20 cellular contexts compared by ENCODE assay signal in the genomic region with DNA sequence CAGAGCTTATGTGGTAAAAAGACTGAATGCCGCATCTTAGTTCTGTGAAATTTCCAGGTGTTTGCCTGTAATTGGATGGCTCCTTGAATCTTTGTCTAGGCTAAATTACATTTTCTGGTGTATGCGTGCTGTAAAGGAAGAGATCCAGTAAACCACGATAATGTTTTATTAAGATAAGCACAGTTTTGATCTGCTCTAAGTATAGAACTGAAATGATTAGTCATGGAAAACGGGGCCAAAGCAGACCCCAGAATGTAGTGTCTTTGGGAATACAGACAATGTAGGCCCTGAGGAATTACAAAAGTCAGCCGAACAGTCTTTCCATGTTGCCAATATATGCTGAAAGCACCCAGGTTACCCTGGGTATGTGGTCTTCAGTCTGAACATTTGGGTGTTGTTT.
DNase-seq lines count a peak whose midpoint lies in the region; ATAC-seq, FAIRE-seq and TF ChIP-seq lines count a peak whose summit lies in the region.
"Had no signal": no experiment of that assay in that cellular context is flagged by ENCODE, and none has a peak within 500 bp of the region (broad histone marks: within the 10 kb centered on the region; RNA-seq: fewer than 3 reads in every experiment).

No MANE protein-coding gene starts in this region.

- no peaks in the 10 kb centered on the region for H3K79me2 ChIP-seq in K562 (ENCODE audit: control insufficient read depth, insufficient read depth, low read length)

- no peaks in the 10 kb centered on the region for H3K9me3 Mint-ChIP-seq in mesothelial cell of epicardium
- H3K9me3 Mint-ChIP-seq: activated naive CD4-positive, alpha-beta T cell treated with anti-CD3 and anti-CD28 coated beads, Interleukin-2, amount 50 U/mL, for 72 hours; naive thymus-derived CD4-positive, alpha-beta T cell; stimulated activated naive CD8-positive, alpha-beta T cell treated with anti-CD3 and anti-CD28 coated beads, Interleukin-15, Interleukin-2, amounts not matched to agents 100 ng/mL and 50 ng/mL, for 24 hours had no signal

- DNase-seq in K562 (ENCODE audit: extremely low read depth in 1 of 4, low spot score in 3 of 4), result no peak
- no peak for DNase-seq in mesothelial cell of epicardium (ENCODE audit: low spot score in 2 of 2, unreplicated experiment in 2 of 2)
- no peak for DNase-seq in stomach
- DNase-seq in stimulated activated CD4-positive, alpha-beta T cell treated with anti-CD3 and anti-CD28 coated beads, Interleukin-1b, Interleukin-23, amount 100 ng/mL, for 48 hours, result no peak
- no peak for DNase-seq in NCI-H1694 treated with DMSO at 0.1 percent for 48 hours (lab: John Stamatoyannopoulos, UW)
- no peak for DNase-seq in NCI-H510A treated with DMSO at 0.1 percent for 48 hours (lab: John Stamatoyannopoulos, UW)
- DNase-seq in colonic mucosa, result no peak
- DNase-seq: activated CD4-positive, alpha-beta T cell treated with anti-CD3 and anti-CD28 coated beads for 4 hours; cortex of kidney; HCEC 1CT; hippocampal formation; naive thymus-derived CD4-positive, alpha-beta T cell; NCI-H2171; ovary; stimulated activated CD4-positive, alpha-beta T cell treated with anti-CD3 and anti-CD28 coated beads, Interleukin-2, amount 100 ng/mL, for 48 hours had no signal

- BruUV-seq in K562 (replicated peaks; lab: Mats Ljungman, UMichigan), result no TSS peak

- H3K4me3 Mint-ChIP-seq in mesothelial cell of epicardium, result no peak overlapping the region
- H3K4me3 Mint-ChIP-seq: naive thymus-derived CD4-positive, alpha-beta T cell; stimulated activated naive CD8-positive, alpha-beta T cell treated with anti-CD3 and anti-CD28 coated beads, Interleukin-15, Interleukin-2, amounts not matched to agents 100 ng/mL and 50 ng/mL, for 24 hours had no signal

- H3K4me1 Mint-ChIP-seq in mesothelial cell of epicardium, result peaks cover 58% of the 10 kb centered on the region

- peak overlapping the region; percentile 32 for H3K27ac Mint-ChIP-seq in mesothelial cell of epicardium
- H3K27ac Mint-ChIP-seq: activated naive CD4-positive, alpha-beta T cell treated with anti-CD3 and anti-CD28 coated beads, Interleukin-2, amount 50 U/mL, for 72 hours; naive thymus-derived CD4-positive, alpha-beta T cell; stimulated activated naive CD8-positive, alpha-beta T cell treated with anti-CD3 and anti-CD28 coated beads, Interleukin-15, Interleukin-2, amounts not matched to agents 100 ng/mL and 50 ng/mL, for 24 hours had no signal

- POLR2A ChIA-PET in K562 (lab: Yijun Ruan, JAX), result no interaction called here

- intact Hi-C loops in K562 (cut with micrococcal nuclease) (no loop called here), stomach (cut with DNase I; ENCODE audit: low total_unique reads) (no loop called here), colonic mucosa (cut with DNase I) (no loop called here)

- TF ChIP-seq RAD21 in K562 (CRISPR knock-in tag; conservative IDR thresholded peaks at IDR 0.05 in 1 of 2, IDR thresholded peaks at IDR 0.05 in 1 of 2), result no peak

- H3K27me3 Mint-ChIP-seq in mesothelial cell of epicardium (ENCODE audit: low read depth), result no peaks in the 10 kb centered on the region
- H3K27me3 Mint-ChIP-seq: naive thymus-derived CD4-positive, alpha-beta T cell; stimulated activated naive CD8-positive, alpha-beta T cell treated with anti-CD3 and anti-CD28 coated beads, Interleukin-15, Interleukin-2, amounts not matched to agents 100 ng/mL and 50 ng/mL, for 24 hours had no signal

- H3K4me3 ChIP-seq in BLaER1 treated with 17β-estradiol and CSF1 and Interleukin-3, amounts not matched to agents 10 nM and 100 nM, result no peak overlapping the region
- no peak overlapping the region for H3K4me3 ChIP-seq in K562
- H3K4me3 ChIP-seq in stomach, result peak overlapping the region in 1 of 4 donors; percentile 30
- H3K4me3 ChIP-seq in colonic mucosa, result no peak overlapping the region
- H3K4me3 ChIP-seq: ovary had no signal

- no peaks in the 10 kb centered on the region for H3K9me1 ChIP-seq in K562 (ENCODE audit: control insufficient read depth, insufficient read depth, low read length)

- no peak overlapping the region for H3K27ac ChIP-seq in BLaER1 treated with 17β-estradiol and CSF1 and Interleukin-3, amounts not matched to agents 10 nM and 100 nM
- H3K27ac ChIP-seq in K562 (ENCODE audit: extremely low read depth, low read depth, low read length) (no peak overlapping the region), stomach (peak overlapping the region in 4 of 5 donors; percentile 80 to 93 (median 88)), colonic mucosa (no peak overlapping the region)
- H3K27ac ChIP-seq: ovary had no signal

- TF ChIP-seq POLR2A in K562 (conservative IDR thresholded peaks at IDR 0.05) (no peak), stomach (IDR thresholded peaks at IDR 0.05) (no peak)

- 39% methylated on average over 5 of the region's 5 CpGs for WGBS in K562 (ENCODE audit: insufficient coverage, low coverage, missing lambda C conversion rate)
- 19 to 37% (median 27%) methylated on average over 5 of the region's 5 CpGs for WGBS in stomach, 5 donors

- peak overlapping the region in 7 of 11 experiments; percentile 13 to 44 (median 32); a peak in 8 of 22 replicates for H3K4me2 ChIP-seq in BLaER1 treated with 17β-estradiol and CSF1 and Interleukin-3, amounts not matched to agents 10 nM and 100 nM
- no peak overlapping the region for H3K4me2 ChIP-seq in K562 (ENCODE audit: insufficient read depth, low read length)

- no peak for TF ChIP-seq EP300 in K562 (IDR thresholded peaks at IDR 0.05; ENCODE audit: low read length)
- TF ChIP-seq EP300 in stomach (IDR thresholded peaks at IDR 0.05), result no peak

- ATAC-seq in K562, result no peak
- ATAC-seq: activated naive CD4-positive, alpha-beta T cell treated with anti-CD3 and anti-CD28 coated beads, Interleukin-2, amount 50 U/mL, for 72 hours; naive thymus-derived CD4-positive, alpha-beta T cell had no signal

- peak; percentile 48 for FAIRE-seq in K562 (lab: Jason Lieb, UNC)
- FAIRE-seq: endometrium, GM18507 had no signal

- peaks cover 0 to 52% (median 26%) of the 10 kb centered on the region in 10 experiments; a peak in 13 of 20 replicates for H3K4me1 ChIP-seq in BLaER1 treated with 17β-estradiol and CSF1 and Interleukin-3, amounts not matched to agents 10 nM and 100 nM
- H3K4me1 ChIP-seq in K562 (replicated peaks in 1 of 2; ENCODE audit: control insufficient read depth in 2 of 2, insufficient read depth in 2 of 2, low read length in 2 of 2) (peaks cover 0 to 5% of the 10 kb centered on the region in 2 experiments; a peak in 2 of 5 replicates), stomach (peaks cover 78 to 100% (median 90%) of the 10 kb centered on the region in 4 donors), colonic mucosa (no peaks in the 10 kb centered on the region)

- in situ Hi-C loops in K562 (cut with MboI), result no loop called here

- no peak for TF ChIP-seq CTCF in K562 (IDR thresholded peaks at IDR 0.05 in 2 of 3, conservative IDR thresholded peaks at IDR 0.05 in 1 of 3; ENCODE audit: insufficient read depth in 2 of 3, low read depth in 1 of 3, low read length in 3 of 3)
- no peak for TF ChIP-seq CTCF in mesothelial cell of epicardium (IDR thresholded peaks at IDR 0.05; ENCODE audit: unreplicated experiment)
- no peak for TF ChIP-seq CTCF in stomach (IDR thresholded peaks at IDR 0.05)
- TF ChIP-seq CTCF in colonic mucosa (IDR thresholded peaks at IDR 0.05), result no peak

- H3K27me3 ChIP-seq in BLaER1 treated with 17β-estradiol and CSF1 and Interleukin-3, amounts not matched to agents 10 nM and 100 nM, result no peaks in the 10 kb centered on the region
- no peaks in the 10 kb centered on the region for H3K27me3 ChIP-seq in K562 (ENCODE audit: control insufficient read depth in 2 of 2, insufficient read depth in 2 of 2, low read length in 2 of 2)
- H3K27me3 ChIP-seq in stomach, result no peaks in the 10 kb centered on the region
- no peaks in the 10 kb centered on the region for H3K27me3 ChIP-seq in colonic mucosa
- H3K27me3 ChIP-seq: ovary had no signal

- H4K20me1 ChIP-seq in BLaER1 treated with 17β-estradiol and CSF1 and Interleukin-3, amounts not matched to agents 10 nM and 100 nM, result peaks cover 0 to 5% (median 0%) of the 10 kb centered on the region in 11 experiments; a peak in 2 of 22 replicates
- no peaks in the 10 kb centered on the region for H4K20me1 ChIP-seq in K562 (replicated peaks; ENCODE audit: control insufficient read depth, insufficient read depth, low read length)

- no peak overlapping the region for H3K9ac ChIP-seq in BLaER1 treated with 17β-estradiol and CSF1 and Interleukin-3, amounts not matched to agents 10 nM and 100 nM
- H3K9ac ChIP-seq in K562 (ENCODE audit: insufficient read depth in 1 of 2, low read depth in 2 of 2, low read length in 2 of 2) (no peak overlapping the region), colonic mucosa (ENCODE audit: low read depth in 2 of 2, low read length in 2 of 2) (no peak overlapping the region)

- H3K36me3 ChIP-seq in BLaER1 treated with 17β-estradiol and CSF1 and Interleukin-3, amounts not matched to agents 10 nM and 100 nM, result peaks cover 1 to 35% (median 19%) of the 10 kb centered on the region in 11 experiments; a peak in 12 of 22 replicates
- H3K36me3 ChIP-seq in K562 (ENCODE audit: control insufficient read depth, insufficient read depth, low read length) (peaks cover 9% of the 10 kb centered on the region; the same call in 2 of the 3 replicates), stomach (peaks cover 19 to 43% (median 30%) of the 10 kb centered on the region in 4 donors), colonic mucosa (no peaks in the 10 kb centered on the region)
- H3K36me3 ChIP-seq: ovary had no signal

- H2AFZ ChIP-seq in K562 (ENCODE audit: low read depth, low read length), result no peak overlapping the region

- CTCF ChIA-PET in K562 (lab: Yijun Ruan, JAX; ENCODE audit: low intra/inter-chr PET ratio), result no interaction called here

- H3K9me3 ChIP-seq in BLaER1 treated with 17β-estradiol and CSF1 and Interleukin-3, amounts not matched to agents 10 nM and 100 nM (replicated peaks in 1 of 11), result no peaks in the 10 kb centered on the region
- H3K9me3 ChIP-seq in K562 (replicated peaks; ENCODE audit: control insufficient read depth, insufficient read depth, low read depth, low read length) (no peaks in the 10 kb centered on the region), stomach (no peaks in the 10 kb centered on the region), colonic mucosa (no peaks in the 10 kb centered on the region)
- H3K9me3 ChIP-seq: ovary had no signal

- peaks cover 12% of the 10 kb centered on the region for H3K36me3 Mint-ChIP-seq in mesothelial cell of epicardium
- H3K36me3 Mint-ChIP-seq: activated naive CD4-positive, alpha-beta T cell treated with anti-CD3 and anti-CD28 coated beads, Interleukin-2, amount 50 U/mL, for 72 hours had no signal

Comparison
In these comparisons a context has a peak if more than half of its experiments do, and no peak if none do; other contexts are left out.
1. H3K27ac ChIP-seq: peak in stomach (4 of 5); none in BLaER1 treated with 17β-estradiol and CSF1 and Interleukin-3, amounts not matched to agents 10 nM and 100 nM (0 of 11), K562 (single experiment) and colonic mucosa (single experiment).